Comparison of ENCODE assay signal across 17 cellular contexts in genomic region chr20:54025166-54025835, GRCh38. TPM values are rescaled to one million over a fixed set of nuclear protein-coding genes. Genes with fewer than 3 reads are reported as not detected.
DNase-seq lines count a peak whose midpoint lies in the region; ATAC-seq and TF ChIP-seq lines count a peak whose summit lies in the region.
"Had no signal": no experiment of that assay in that cellular context is flagged by ENCODE, and none has a peak within 500 bp of the region (broad histone marks: within the 10 kb centered on the region; RNA-seq: fewer than 3 reads in every experiment).

No MANE protein-coding gene starts in this region.

- H3K9me3 ChIP-seq in uterus = no peaks in the 10 kb centered on the region
- H3K9me3 ChIP-seq: tibial nerve had no signal

- TF ChIP-seq POLR2A in uterus (IDR thresholded peaks at IDR 0.05) = no peak

- H3K36me3 ChIP-seq in H7 (replicated peaks; ENCODE audit: control insufficient read depth, insufficient read depth, low read length) (no peaks in the 10 kb centered on the region), uterus (no peaks in the 10 kb centered on the region)
- H3K36me3 ChIP-seq: tibial nerve had no signal

- intact Hi-C loops in uterus (cut with DNase I; ENCODE audit: low total_unique reads) = no loop called here

- peak overlapping the region in 2 of 5 experiments; percentile 55 to 69 for H3K4me3 Mint-ChIP-seq in brain
- H3K4me3 Mint-ChIP-seq in activated naive CD4-positive, alpha-beta T cell treated with anti-CD3 and anti-CD28 coated beads, Interleukin-2, amount 10 ng/mL, durations not matched to agents 7 days and 5 days = no peak overlapping the region
- H3K4me3 Mint-ChIP-seq: effector memory CD8-positive, alpha-beta T cell; naive thymus-derived CD4-positive, alpha-beta T cell had no signal

- H3K27me3 ChIP-seq in H7 (ENCODE audit: control insufficient read depth, insufficient read depth, low read length) = no peaks in the 10 kb centered on the region
- H3K27me3 ChIP-seq in uterus = no peaks in the 10 kb centered on the region
- H3K27me3 ChIP-seq: tibial nerve had no signal

- peak overlapping the region; percentile 45 to 65 for H3K27ac ChIP-seq in uterus

- CTCF ChIA-PET in activated naive CD4-positive, alpha-beta T cell treated with anti-CD3 and anti-CD28 coated beads, Interleukin-2, amount 10 ng/mL, durations not matched to agents 7 days and 5 days (lab: Charles Lee) = no interaction called here

- H3K4me1 Mint-ChIP-seq in brain = peaks cover 63% of the 10 kb centered on the region
- H3K4me1 Mint-ChIP-seq in activated naive CD4-positive, alpha-beta T cell treated with anti-CD3 and anti-CD28 coated beads, Interleukin-2, amount 10 ng/mL, durations not matched to agents 7 days and 5 days = no peaks in the 10 kb centered on the region
- H3K4me1 Mint-ChIP-seq: naive thymus-derived CD4-positive, alpha-beta T cell had no signal

- peak overlapping the region in 4 of 5 experiments; percentile 87 to 92 (median 90) for H3K27ac Mint-ChIP-seq in brain
- H3K27ac Mint-ChIP-seq in activated naive CD4-positive, alpha-beta T cell treated with anti-CD3 and anti-CD28 coated beads, Interleukin-2, amount 10 ng/mL, durations not matched to agents 7 days and 5 days = no peak overlapping the region
- H3K27ac Mint-ChIP-seq: effector memory CD8-positive, alpha-beta T cell; naive thymus-derived CD4-positive, alpha-beta T cell had no signal

- peak; percentile 50 for DNase-seq in H7
- DNase-seq in kidney tubule cell (ENCODE audit: low spot score) = peak; percentile 80
- DNase-seq in uterus = no peak
- no peak for DNase-seq in activated naive CD4-positive, alpha-beta T cell treated with anti-CD3 and anti-CD28 coated beads, Interleukin-2, amount 10 ng/mL, durations not matched to agents 7 days and 5 days
- DNase-seq in occipital lobe (lab: John Stamatoyannopoulos, UW) = no peak
- DNase-seq: activated gamma-delta T cell treated with Interleukin-2 at 50 U/mL for 16 hours; effector memory CD8-positive, alpha-beta T cell; GOT3; KG1; left ventricle myocardium superior; naive thymus-derived CD4-positive, alpha-beta T cell; NCI-H1417; retina had no signal

- H3K4me3 ChIP-seq in H7 (ENCODE audit: insufficient read depth, low read depth, low read length) = no peak overlapping the region
- H3K4me3 ChIP-seq in uterus = no peak overlapping the region
- H3K4me3 ChIP-seq: tibial nerve had no signal

- H3K27me3 Mint-ChIP-seq in brain = peaks cover 9% of the 10 kb centered on the region
- peaks cover 14% of the 10 kb centered on the region for H3K27me3 Mint-ChIP-seq in activated naive CD4-positive, alpha-beta T cell treated with anti-CD3 and anti-CD28 coated beads, Interleukin-2, amount 10 ng/mL, durations not matched to agents 7 days and 5 days

- H3K9me3 Mint-ChIP-seq in brain = peaks cover 0 to 3% (median under 1%) of the 10 kb centered on the region in 5 experiments
- no peaks in the 10 kb centered on the region for H3K9me3 Mint-ChIP-seq in activated naive CD4-positive, alpha-beta T cell treated with anti-CD3 and anti-CD28 coated beads, Interleukin-2, amount 10 ng/mL, durations not matched to agents 7 days and 5 days
- H3K9me3 Mint-ChIP-seq: effector memory CD8-positive, alpha-beta T cell had no signal

- H3K4me1 ChIP-seq in uterus = peaks cover 3 to 6% of the 10 kb centered on the region in 2 donors
- H3K4me1 ChIP-seq: tibial nerve had no signal

- ATAC-seq in GM19395 (IDR thresholded peaks at IDR 0.05; ENCODE audit: unreplicated experiment) = no peak
- ATAC-seq: effector memory CD8-positive, alpha-beta T cell; left ventricle myocardium superior; naive thymus-derived CD4-positive, alpha-beta T cell; SK-N-SH treated with all-trans-retinoic acid at 6 μM for 48 hours had no signal

- TF ChIP-seq CTCF in brain (conservative IDR thresholded peaks at IDR 0.05) = no peak
- no peak for TF ChIP-seq CTCF in uterus (IDR thresholded peaks at IDR 0.05)

- H3K36me3 Mint-ChIP-seq in brain = no peaks in the 10 kb centered on the region
- H3K36me3 Mint-ChIP-seq in activated naive CD4-positive, alpha-beta T cell treated with anti-CD3 and anti-CD28 coated beads, Interleukin-2, amount 10 ng/mL, durations not matched to agents 7 days and 5 days = no peaks in the 10 kb centered on the region
- H3K36me3 Mint-ChIP-seq: naive thymus-derived CD4-positive, alpha-beta T cell had no signal

RNA-seq across cellular contexts. Expression of gene BCAS1, which starts 45.1 kb away (rescaled TPM):
- total RNA-seq in H7 (2014; rRNA removed; shearing (Covaris generic)) = 0.07 TPM in 1 of 2 replicates, not detected in the other
- polyA plus RNA-seq in brain (ENCODE audit: insufficient read depth, low read depth, low replicate concordance) = 102 TPM
- total RNA-seq in uterus = under 1 TPM in 2 of 4 donors, not detected in 2; 0.29 to 0.83 TPM
- 3.0 TPM for total RNA-seq in occipital lobe
- total RNA-seq: left ventricle myocardium superior had no signal

Comparison
In these comparisons a context has a peak if more than half of its experiments do, and no peak if none do; other contexts are left out.
1. DNase-seq: peak in H7 (single experiment) and kidney tubule cell (single experiment); none in uterus (0 of 2), activated naive CD4-positive, alpha-beta T cell treated with anti-CD3 and anti-CD28 coated beads, Interleukin-2, amount 10 ng/mL, durations not matched to agents 7 days and 5 days (single experiment) and occipital lobe (single experiment).